In genomic region chrX:107117993-107118321, GRCh38 we compare ENCODE assay signal across 8 cellular contexts. TPM values are rescaled to one million over a fixed set of nuclear protein-coding genes. Genes with fewer than 3 reads are reported as not detected.
DNase-seq lines count a peak whose midpoint lies in the region; ATAC-seq, FAIRE-seq and TF ChIP-seq lines count a peak whose summit lies in the region.

No MANE protein-coding gene starts in this region.

- H3K27ac ChIP-seq in K562 (ENCODE audit: extremely low read depth, low read depth, low read length) (peak overlapping the region; percentile 58; the same call in 2 of the 3 replicates), stomach (peak overlapping the region; percentile 45 to 85 (median 68))

- H3K4me3 Mint-ChIP-seq in Calu3 (ENCODE audit: low read depth, unreplicated experiment): peak overlapping the region; percentile 92

- peaks cover 30% of the 10 kb centered on the region for H3K36me3 Mint-ChIP-seq in Calu3 (ENCODE audit: insufficient read depth, unreplicated experiment)

- BruUV-seq in Calu3 (replicated peaks; lab: Mats Ljungman, UMichigan): no TSS peak
- BruUV-seq in K562 (replicated peaks; lab: Mats Ljungman, UMichigan): no TSS peak

- TF ChIP-seq CTCF in Calu3 (IDR thresholded peaks at IDR 0.05; ENCODE audit: unreplicated experiment) (no peak), K562 (IDR thresholded peaks at IDR 0.05 in 2 of 3, conservative IDR thresholded peaks at IDR 0.05 in 1 of 3; ENCODE audit: insufficient read depth in 2 of 3, low read depth in 1 of 3, low read length in 3 of 3) (no peak), stomach (IDR thresholded peaks at IDR 0.05) (no peak)

- H3K36me3 ChIP-seq in K562 (ENCODE audit: control insufficient read depth, insufficient read depth, low read length) (peaks cover 70% of the 10 kb centered on the region), stomach (peaks cover 10 to 35% (median 33%) of the 10 kb centered on the region in 4 donors)

- H3K9me3 ChIP-seq in K562 (replicated peaks; ENCODE audit: control insufficient read depth, insufficient read depth, low read depth, low read length) (no peaks in the 10 kb centered on the region), stomach (no peaks in the 10 kb centered on the region)

- H3K9me3 Mint-ChIP-seq in Calu3 (ENCODE audit: low read depth, unreplicated experiment): no peaks in the 10 kb centered on the region

- TF ChIP-seq RAD21 in K562 (CRISPR knock-in tag; conservative IDR thresholded peaks at IDR 0.05 in 1 of 2, IDR thresholded peaks at IDR 0.05 in 1 of 2): no peak

- H3K4me1 ChIP-seq in K562 (replicated peaks in 1 of 2; ENCODE audit: control insufficient read depth in 2 of 2, insufficient read depth in 2 of 2, low read length in 2 of 2): peaks cover 0 to 3% of the 10 kb centered on the region in 2 experiments; a peak in 1 of 5 replicates
- no peaks in the 10 kb centered on the region for H3K4me1 ChIP-seq in stomach

- DNase-seq in Calu3 (no peak), K562 (ENCODE audit: extremely low read depth in 1 of 4, low spot score in 3 of 4) (peak in 2 of 4 experiments; percentile 6 to 21), inferior parietal cortex (ENCODE audit: extremely low spot score) (peak; percentile 2), stomach (no peak), HT-29 (ENCODE audit: low spot score) (no peak)

- peak overlapping the region; percentile 89 for H3K27ac Mint-ChIP-seq in Calu3 (ENCODE audit: unreplicated experiment)

- POLR2A ChIA-PET in K562 (lab: Yijun Ruan, JAX): no interaction called here

- peak overlapping the region; percentile 79 for H3K4me2 ChIP-seq in K562 (ENCODE audit: insufficient read depth, low read length)

- peak overlapping the region; percentile 69; the same call in 1 of the 2 replicates for H2AFZ ChIP-seq in K562 (ENCODE audit: low read depth, low read length)

- intact Hi-C loops in Calu3 (cut with micrococcal nuclease; ENCODE audit: unreplicated experiment): loop anchor here (5.0 kb wide), 1 partner anchor 84 kb away; no protein-coding TSS in a partner anchor
- intact Hi-C loops in K562 (cut with micrococcal nuclease): no loop called here
- intact Hi-C loops in stomach (cut with DNase I; ENCODE audit: low total_unique reads): no loop called here

- FAIRE-seq in K562 (lab: Jason Lieb, UNC): no peak

- H3K9me1 ChIP-seq in K562 (ENCODE audit: control insufficient read depth, insufficient read depth, low read length): no peaks in the 10 kb centered on the region

- H3K4me3 ChIP-seq in K562 (peak overlapping the region; percentile 56), stomach (peak overlapping the region; percentile 49 to 75 (median 64))

- no peak for TF ChIP-seq POLR2A in K562 (conservative IDR thresholded peaks at IDR 0.05)
- TF ChIP-seq POLR2A in stomach (IDR thresholded peaks at IDR 0.05): no peak

- 43% methylated on average over 6 of the region's 8 CpGs for WGBS in K562 (ENCODE audit: insufficient coverage, low coverage, missing lambda C conversion rate)
- WGBS in stomach, 5 donors: 0 to 52% (median 7%) methylated on average over 5 to 8 of the region's 8 CpGs

- H3K27me3 ChIP-seq in K562 (ENCODE audit: control insufficient read depth in 2 of 2, insufficient read depth in 2 of 2, low read length in 2 of 2) (no peaks in the 10 kb centered on the region), stomach (peaks cover 0 to 3% (median 0%) of the 10 kb centered on the region in 3 donors)

- peaks cover 38% of the 10 kb centered on the region for H3K4me1 Mint-ChIP-seq in Calu3 (ENCODE audit: low read depth, unreplicated experiment)

- CTCF ChIA-PET in Calu3 (lab: Charles Lee): no interaction called here
- CTCF ChIA-PET in K562 (lab: Yijun Ruan, JAX; ENCODE audit: low intra/inter-chr PET ratio): no interaction called here

- no peaks in the 10 kb centered on the region for H4K20me1 ChIP-seq in K562 (replicated peaks; ENCODE audit: control insufficient read depth, insufficient read depth, low read length)

- peak overlapping the region; percentile 66 to 92 for H3K9ac ChIP-seq in K562 (ENCODE audit: insufficient read depth in 1 of 2, low read depth in 2 of 2, low read length in 2 of 2)

- ATAC-seq in HG03095 (IDR thresholded peaks at IDR 0.05; ENCODE audit: unreplicated experiment) (peak; percentile 19), K562 (peak; percentile 12), GM19035 (IDR thresholded peaks at IDR 0.05; ENCODE audit: unreplicated experiment) (no peak), GM21423 (IDR thresholded peaks at IDR 0.05; ENCODE audit: unreplicated experiment) (no peak)

- in situ Hi-C loops in K562 (cut with MboI): no loop called here

- TF ChIP-seq EP300 in K562 (IDR thresholded peaks at IDR 0.05; ENCODE audit: low read length) (no peak), stomach (IDR thresholded peaks at IDR 0.05) (no peak)

- H3K27me3 Mint-ChIP-seq in Calu3 (ENCODE audit: unreplicated experiment): no peaks in the 10 kb centered on the region

- peaks cover 13% of the 10 kb centered on the region; the same call in 2 of the 3 replicates for H3K79me2 ChIP-seq in K562 (ENCODE audit: control insufficient read depth, insufficient read depth, low read length)

TF ChIP-seq in K562, 482 proteins besides CTCF, POLR2A, EP300 and RAD21:
- TF ChIP-seq YY1 (IDR thresholded peaks at IDR 0.05; ENCODE audit: borderline replicate concordance in 1 of 3, control insufficient read depth in 1 of 3, extremely low read depth in 1 of 3, insufficient read depth in 3 of 3, insufficient read length in 1 of 3, insufficient replicate concordance in 2 of 3, low read depth in 1 of 3, low read length in 2 of 3) (peak in 1 of 3 experiments; percentile 33), EZH2 (IDR thresholded peaks at IDR 0.05; ENCODE audit: borderline replicate concordance, low read depth, low read length) (no peak)

RNA-seq across cellular contexts. Expression of gene RBM41, which starts 0.7 kb away (rescaled TPM):
- total RNA-seq in Calu3 (2022): 36.0 and 41.1 TPM in 2 replicates
- total RNA-seq in K562 (2011; cell fraction: chromatin; rRNA removed; ENCODE audit: low replicate concordance): 61.9 and 188 TPM in 2 replicates
- total RNA-seq in K562 (2011; cell fraction: nucleolus; rRNA removed): 19.0 and 32.2 TPM in 2 replicates
- 53.4 and 57.6 TPM in 2 replicates for total RNA-seq in K562 (2011; cell fraction: nucleoplasm; rRNA removed)
- total RNA-seq in K562 (2014; rRNA removed): 13.7 and 15.2 TPM in 2 replicates
- total RNA-seq in K562 (2014; rRNA removed; fragmentation: Illumina TruSeq; extraction: Trizol): 27.9 and 32.2 TPM in 2 replicates
- 28.4 and 30.6 TPM in 2 replicates for total RNA-seq in K562 (2015; rRNA removed; fragmentation: Illumina TruSeq; extraction: Trizol)
- total RNA-seq in K562 (2021): 21.1 and 23.4 TPM in 2 replicates
- 44.4 and 51.8 TPM in 2 replicates for polyA plus RNA-seq in K562 (2011; rRNA removed)
- 2.5 and 8.0 TPM in 2 replicates for polyA plus RNA-seq in K562 (2011; cell fraction: cytosol; rRNA removed)
- polyA plus RNA-seq in K562 (2011; cell fraction: nucleus; rRNA removed): 109 and 133 TPM in 2 replicates
- polyA plus RNA-seq in K562 (2012): 17.4 and 38.9 TPM in 2 replicates
- polyA plus RNA-seq in K562 (2014; fragmentation: Illumina TruSeq; extraction: Trizol): 25.3 and 34.9 TPM in 2 replicates
- 10 to 100 TPM; 11.6 to 18.6 TPM for polyA plus RNA-seq in K562 (2014; fragmentation: Nextera tagmentation; extraction: Ambion mirVana)
- 34.7 and 48.2 TPM in 2 replicates for polyA plus RNA-seq in K562 (2014; rRNA removed)
- 25.9 and 55.7 TPM in 2 replicates for polyA minus RNA-seq in K562 (2011; rRNA and poly(A)+ RNA removed)
- 7.3 and 7.6 TPM in 2 replicates for polyA minus RNA-seq in K562 (2011; cell fraction: cytosol; rRNA and poly(A)+ RNA removed)
- 41.3 and 78.3 TPM in 2 replicates for polyA minus RNA-seq in K562 (2011; cell fraction: nucleus; rRNA and poly(A)+ RNA removed)
- 10 to 100 TPM in 4 of 5 donors, 1 to 10 TPM in 1; 9.0 to 77.6 (median 21.0) TPM for total RNA-seq in stomach
- 1 to 10 TPM; 3.3 to 7.6 (median 5.3) TPM for polyA plus RNA-seq in stomach
- total RNA-seq in HT-29 (2014; rRNA removed; shearing (Covaris generic)): 11.1 and 13.9 TPM in 2 replicates

Comparison
In these comparisons a context has a peak if more than half of its experiments do, and no peak if none do; other contexts are left out.
1. ATAC-seq: peak in HG03095 (single experiment) and K562 (single experiment); none in GM19035 (single experiment) and GM21423 (single experiment).